Comparison of ENCODE assay signal across 20 cellular contexts in genomic region chr22:43225609-43226008, GRCh38.
"Had no signal": no experiment of that assay in that cellular context is flagged by ENCODE, and none has a peak within 500 bp of the region (broad histone marks: within the 10 kb centered on the region; RNA-seq: fewer than 3 reads in every experiment).

No MANE protein-coding gene starts in this region.

- H3K27me3 ChIP-seq: gastrocnemius medialis, heart left ventricle had no signal

- H3K4me1 ChIP-seq: gastrocnemius medialis, psoas muscle had no signal

- DNase-seq: activated B cell treated with CpG ODN at 0.5 μM for 24 hours; activated CD4-positive, alpha-beta memory T cell treated with anti-CD3 and anti-CD28 coated beads, Interleukin-2, amount 10 ng/mL, durations not matched to agents 7 days and 5 days; activated CD4-positive, alpha-beta T cell treated with anti-CD3 and anti-CD28 coated beads for 4 hours; activated CD8-positive, alpha-beta memory T cell treated with anti-CD3 and anti-CD28 coated beads, Interleukin-2, amount 50 U/mL, for 4 hours; activated naive CD4-positive, alpha-beta T cell treated with anti-CD3 and anti-CD28 coated beads for 36 hours; activated T-cell treated with anti-CD3 and anti-CD28 coated beads, Interleukin-2, amount 50 U/mL, for 4 hours; effector CD4-positive, alpha-beta T cell; gastrocnemius medialis; heart left ventricle; kidney glomerular epithelial cell; left ventricle myocardium superior; occipital lobe; psoas muscle; right cardiac atrium; stimulated activated CD4-positive, alpha-beta T cell treated with anti-CD3 and anti-CD28 coated beads, Interleukin-2, amount 100 ng/mL, for 24 hours; stomach; T-helper 2 cell; trophoblast cell had no signal

- H3K4me3 Mint-ChIP-seq: activated B cell treated with CpG ODN at 0.5 μM for 24 hours; activated CD4-positive, alpha-beta memory T cell treated with anti-CD3 and anti-CD28 coated beads, Interleukin-2, amount 10 ng/mL, durations not matched to agents 7 days and 5 days; activated naive CD4-positive, alpha-beta T cell treated with anti-CD3 and anti-CD28 coated beads for 36 hours; activated T-cell treated with anti-CD3 and anti-CD28 coated beads, Interleukin-2, amount 50 U/mL, for 4 hours; natural killer cell treated with Interleukin-12 subunit alpha and Interleukin-12 subunit beta and Interleukin-15 and Interleukin-18, amount 100 ng/mL, for 72 hours had no signal

- H3K36me3 Mint-ChIP-seq: natural killer cell treated with Interleukin-12 subunit alpha and Interleukin-12 subunit beta and Interleukin-15 and Interleukin-18, amount 100 ng/mL, for 72 hours had no signal

- H3K9me3 Mint-ChIP-seq: activated B cell treated with CpG ODN at 0.5 μM for 24 hours; activated CD4-positive, alpha-beta memory T cell treated with anti-CD3 and anti-CD28 coated beads, Interleukin-2, amount 10 ng/mL, durations not matched to agents 7 days and 5 days; activated naive CD4-positive, alpha-beta T cell treated with anti-CD3 and anti-CD28 coated beads for 36 hours; activated T-cell treated with anti-CD3 and anti-CD28 coated beads, Interleukin-2, amount 50 U/mL, for 4 hours; natural killer cell treated with Interleukin-12 subunit alpha and Interleukin-12 subunit beta and Interleukin-15 and Interleukin-18, amount 100 ng/mL, for 72 hours had no signal

- H3K9me3 ChIP-seq: gastrocnemius medialis, heart left ventricle, psoas muscle, stomach had no signal

- ATAC-seq: esophagus mucosa; gastrocnemius medialis; left ventricle myocardium superior; natural killer cell treated with Interleukin-12 subunit alpha and Interleukin-12 subunit beta and Interleukin-15 and Interleukin-18, amount 100 ng/mL, for 72 hours; psoas muscle had no signal

- H3K4me3 ChIP-seq: gastrocnemius medialis, heart left ventricle, psoas muscle, stomach had no signal

- H3K36me3 ChIP-seq: gastrocnemius medialis, heart left ventricle, stomach had no signal

- H3K4me1 Mint-ChIP-seq: activated B cell treated with CpG ODN at 0.5 μM for 24 hours; activated CD4-positive, alpha-beta memory T cell treated with anti-CD3 and anti-CD28 coated beads, Interleukin-2, amount 10 ng/mL, durations not matched to agents 7 days and 5 days had no signal

- H3K27ac Mint-ChIP-seq: activated B cell treated with CpG ODN at 0.5 μM for 24 hours; activated CD4-positive, alpha-beta memory T cell treated with anti-CD3 and anti-CD28 coated beads, Interleukin-2, amount 10 ng/mL, durations not matched to agents 7 days and 5 days; activated naive CD4-positive, alpha-beta T cell treated with anti-CD3 and anti-CD28 coated beads for 36 hours; natural killer cell treated with Interleukin-12 subunit alpha and Interleukin-12 subunit beta and Interleukin-15 and Interleukin-18, amount 100 ng/mL, for 72 hours had no signal

- H3K27ac ChIP-seq: gastrocnemius medialis, heart left ventricle, psoas muscle, stomach had no signal
